Comparison of ENCODE assay signal across 16 cellular contexts in genomic region chr17:54861469-54861983, GRCh38. TPM values are rescaled to one million over a fixed set of nuclear protein-coding genes. Genes with fewer than 3 reads are reported as not detected.
DNase-seq lines count a peak whose midpoint lies in the region; ATAC-seq and TF ChIP-seq lines count a peak whose summit lies in the region.
"Had no signal": no experiment of that assay in that cellular context is flagged by ENCODE, and none has a peak within 500 bp of the region (broad histone marks: within the 10 kb centered on the region; RNA-seq: fewer than 3 reads in every experiment).

No MANE protein-coding gene starts in this region.

- H3K27ac Mint-ChIP-seq in activated naive CD4-positive, alpha-beta T cell treated with anti-CD3 and anti-CD28 coated beads, Interleukin-2, amount 10 ng/mL, durations not matched to agents 7 days and 5 days = peak overlapping the region; percentile 0
- H3K27ac Mint-ChIP-seq in activated naive CD4-positive, alpha-beta T cell treated with anti-CD3 and anti-CD28 coated beads, Interleukin-2, amount 50 U/mL, for 72 hours = no peak overlapping the region
- peak overlapping the region; percentile 49 for H3K27ac Mint-ChIP-seq in endodermal cell
- no peak overlapping the region for H3K27ac Mint-ChIP-seq in effector memory CD8-positive, alpha-beta T cell
- H3K27ac Mint-ChIP-seq: CD4-positive, alpha-beta T cell had no signal

- H3K4me2 ChIP-seq in parathyroid adenoma (ENCODE audit: low read length) = no peak overlapping the region
- H3K4me2 ChIP-seq: A549 had no signal

- no peak overlapping the region for H3K4me3 Mint-ChIP-seq in activated naive CD4-positive, alpha-beta T cell treated with anti-CD3 and anti-CD28 coated beads, Interleukin-2, amount 10 ng/mL, durations not matched to agents 7 days and 5 days
- H3K4me3 Mint-ChIP-seq in endodermal cell = peak overlapping the region; percentile 5
- no peak overlapping the region for H3K4me3 Mint-ChIP-seq in effector memory CD8-positive, alpha-beta T cell
- H3K4me3 Mint-ChIP-seq: CD4-positive, alpha-beta T cell; H9 had no signal

- no peaks in the 10 kb centered on the region for H3K79me2 ChIP-seq in parathyroid adenoma

- no peak for TF ChIP-seq POLR2A in lower leg skin (IDR thresholded peaks at IDR 0.05)

- H3K27me3 ChIP-seq in endodermal cell (ENCODE audit: control insufficient read depth, insufficient read depth, low read length, poor library complexity, severe bottlenecking) = no peaks in the 10 kb centered on the region
- H3K27me3 ChIP-seq in parathyroid adenoma (ENCODE audit: control insufficient read depth, insufficient read depth, low read length) = no peaks in the 10 kb centered on the region
- no peaks in the 10 kb centered on the region for H3K27me3 ChIP-seq in lower lobe of right lung (ENCODE audit: low read depth)

- H3K36me3 ChIP-seq in endodermal cell (ENCODE audit: control insufficient read depth, insufficient read depth, low read length) (no peaks in the 10 kb centered on the region), parathyroid adenoma (ENCODE audit: control insufficient read depth, insufficient read depth, low read length) (no peaks in the 10 kb centered on the region), lower lobe of right lung (no peaks in the 10 kb centered on the region)

- H3K4me1 Mint-ChIP-seq in activated naive CD4-positive, alpha-beta T cell treated with anti-CD3 and anti-CD28 coated beads, Interleukin-2, amount 10 ng/mL, durations not matched to agents 7 days and 5 days = no peaks in the 10 kb centered on the region
- H3K4me1 Mint-ChIP-seq in endodermal cell = peaks cover 38% of the 10 kb centered on the region
- H3K4me1 Mint-ChIP-seq in effector memory CD8-positive, alpha-beta T cell (ENCODE audit: low read depth in 2 of 2) = no peaks in the 10 kb centered on the region

- no peaks in the 10 kb centered on the region for H3K9me3 Mint-ChIP-seq in activated naive CD4-positive, alpha-beta T cell treated with anti-CD3 and anti-CD28 coated beads, Interleukin-2, amount 10 ng/mL, durations not matched to agents 7 days and 5 days
- H3K9me3 Mint-ChIP-seq in activated naive CD4-positive, alpha-beta T cell treated with anti-CD3 and anti-CD28 coated beads, Interleukin-2, amount 50 U/mL, for 72 hours = peaks cover 0 to 4% of the 10 kb centered on the region in 2 donors
- no peaks in the 10 kb centered on the region for H3K9me3 Mint-ChIP-seq in endodermal cell
- H3K9me3 Mint-ChIP-seq in effector memory CD8-positive, alpha-beta T cell = no peaks in the 10 kb centered on the region
- H3K9me3 Mint-ChIP-seq: CD4-positive, alpha-beta T cell; H9 had no signal

- no peak for ATAC-seq in activated naive CD4-positive, alpha-beta T cell treated with anti-CD3 and anti-CD28 coated beads, Interleukin-2, amount 50 U/mL, for 72 hours
- no peak for ATAC-seq in effector memory CD8-positive, alpha-beta T cell (replicated peaks)
- ATAC-seq in lower lobe of right lung = no peak
- ATAC-seq: A549 had no signal

- H3K4me1 ChIP-seq in endodermal cell (ENCODE audit: control insufficient read depth, insufficient read depth, low read length) = peaks cover 16% of the 10 kb centered on the region
- peaks cover 52% of the 10 kb centered on the region for H3K4me1 ChIP-seq in parathyroid adenoma
- H3K4me1 ChIP-seq in lower lobe of right lung = no peaks in the 10 kb centered on the region
- H3K4me1 ChIP-seq: A549 had no signal

- H3K27ac ChIP-seq in endodermal cell (ENCODE audit: low read depth, low read length) = no peak overlapping the region
- peak overlapping the region; percentile 71 for H3K27ac ChIP-seq in parathyroid adenoma
- H3K27ac ChIP-seq in lower lobe of right lung = no peak overlapping the region
- H3K27ac ChIP-seq: 22Rv1, A549, C4-2B had no signal

- H3K9me3 ChIP-seq in endodermal cell (ENCODE audit: control insufficient read depth, low read length) (no peaks in the 10 kb centered on the region), parathyroid adenoma (ENCODE audit: control insufficient read depth, low read length) (no peaks in the 10 kb centered on the region), lower lobe of right lung (no peaks in the 10 kb centered on the region)
- H3K9me3 ChIP-seq: A549 had no signal

- 78 to 94% methylated on average over 2 to 4 of the region's 4 CpGs for WGBS in endodermal cell (ENCODE audit: insufficient coverage in 1 of 2, insufficient read length in 1 of 2), 2 experiments
- WGBS in lower leg skin, 2 donors = 79 to 80% methylated on average over 4 of the region's 4 CpGs

- H3K36me3 Mint-ChIP-seq in activated naive CD4-positive, alpha-beta T cell treated with anti-CD3 and anti-CD28 coated beads, Interleukin-2, amount 10 ng/mL, durations not matched to agents 7 days and 5 days = no peaks in the 10 kb centered on the region
- H3K36me3 Mint-ChIP-seq in activated naive CD4-positive, alpha-beta T cell treated with anti-CD3 and anti-CD28 coated beads, Interleukin-2, amount 50 U/mL, for 72 hours = no peaks in the 10 kb centered on the region
- H3K36me3 Mint-ChIP-seq in endodermal cell (ENCODE audit: low read depth) = no peaks in the 10 kb centered on the region
- no peaks in the 10 kb centered on the region for H3K36me3 Mint-ChIP-seq in effector memory CD8-positive, alpha-beta T cell (ENCODE audit: insufficient read depth)

- H3K27me3 Mint-ChIP-seq in activated naive CD4-positive, alpha-beta T cell treated with anti-CD3 and anti-CD28 coated beads, Interleukin-2, amount 10 ng/mL, durations not matched to agents 7 days and 5 days = no peaks in the 10 kb centered on the region
- H3K27me3 Mint-ChIP-seq in endodermal cell (ENCODE audit: insufficient read depth) = no peaks in the 10 kb centered on the region
- peaks cover 16 to 33% of the 10 kb centered on the region in 2 donors for H3K27me3 Mint-ChIP-seq in effector memory CD8-positive, alpha-beta T cell

- H3K9ac ChIP-seq in endodermal cell (ENCODE audit: extremely low read depth, low read length, poor library complexity, severe bottlenecking) (no peak overlapping the region), parathyroid adenoma (no peak overlapping the region)

- intact Hi-C loops in lower leg skin (cut with DNase I; ENCODE audit: low total_unique reads) (no loop called here), lower lobe of right lung (cut with DNase I) (no loop called here)

- H3K4me3 ChIP-seq in endodermal cell (ENCODE audit: low read length) (peak overlapping the region; percentile 61), parathyroid adenoma (ENCODE audit: low read depth, low read length) (no peak overlapping the region), lower leg skin (ENCODE audit: low read depth, poor library complexity, severe bottlenecking) (no peak overlapping the region), lower lobe of right lung (no peak overlapping the region)
- H3K4me3 ChIP-seq: A549 had no signal

- CTCF ChIA-PET in activated naive CD4-positive, alpha-beta T cell treated with anti-CD3 and anti-CD28 coated beads, Interleukin-2, amount 10 ng/mL, durations not matched to agents 7 days and 5 days (lab: Charles Lee) = no interaction called here

- TF ChIP-seq CTCF in endodermal cell (conservative IDR thresholded peaks at IDR 0.05) (no peak), parathyroid adenoma (IDR thresholded peaks at IDR 0.05) (no peak), lower leg skin (IDR thresholded peaks at IDR 0.05) (no peak), lower lobe of right lung (IDR thresholded peaks at IDR 0.05) (no peak)

- peak overlapping the region; percentile 47 for H2AFZ ChIP-seq in parathyroid adenoma

- DNase-seq in activated naive CD4-positive, alpha-beta T cell treated with anti-CD3 and anti-CD28 coated beads, Interleukin-2, amount 10 ng/mL, durations not matched to agents 7 days and 5 days = no peak
- DNase-seq in activated naive CD4-positive, alpha-beta T cell treated with anti-CD3 and anti-CD28 coated beads, Interleukin-2, amount 50 U/mL, for 72 hours (ENCODE audit: low spot score in 2 of 2) = no peak
- no peak for DNase-seq in endodermal cell
- DNase-seq in lower leg skin (ENCODE audit: low spot score in 2 of 2) = no peak
- DNase-seq in effector memory CD8-positive, alpha-beta T cell = no peak
- DNase-seq in lower lobe of right lung = no peak
- DNase-seq: AML-193; CD4-positive, alpha-beta T cell; DMS153; DMS79; GF-D8; H9 had no signal

RNA-seq across cellular contexts. Expression of gene TOM1L1, which starts 39.1 kb away (rescaled TPM):
- total RNA-seq in activated naive CD4-positive, alpha-beta T cell treated with anti-CD3 and anti-CD28 coated beads, Interleukin-2, amount 50 U/mL, for 72 hours = 1 to 10 TPM; 1.0 to 1.7 TPM
- total RNA-seq in endodermal cell (10 to 100 TPM; 54.9 to 55.6 TPM), lower leg skin (10 to 100 TPM; 35.1 to 63.2 (median 42.3) TPM), lower lobe of right lung (34.1 TPM)
- polyA plus RNA-seq in endodermal cell (2013, experiment 1 of 2) = 30.7 TPM
- polyA plus RNA-seq in endodermal cell (2013, experiment 2 of 2) = 31.3 TPM
- total RNA-seq: CD4-positive, alpha-beta T cell had no signal

Comparison
In these comparisons a context has a peak if more than half of its experiments do, and no peak if none do; other contexts are left out.
1. H3K27ac Mint-ChIP-seq: peak in activated naive CD4-positive, alpha-beta T cell treated with anti-CD3 and anti-CD28 coated beads, Interleukin-2, amount 10 ng/mL, durations not matched to agents 7 days and 5 days (single experiment) and endodermal cell (single experiment); none in activated naive CD4-positive, alpha-beta T cell treated with anti-CD3 and anti-CD28 coated beads, Interleukin-2, amount 50 U/mL, for 72 hours (0 of 2) and effector memory CD8-positive, alpha-beta T cell (0 of 2).
2. RNA of gene TOM1L1, which starts 39.1 kb away (total RNA-seq): 54.9 to 55.6 TPM in endodermal cell, 35.1 to 63.2 TPM in lower leg skin and 34.1 TPM in lower lobe of right lung (single experiment); 1.0 to 1.7 TPM in activated naive CD4-positive, alpha-beta T cell treated with anti-CD3 and anti-CD28 coated beads, Interleukin-2, amount 50 U/mL, for 72 hours; every median in the first group is over 10 times any median in the second.